In genomic region chr17:74962622-74963394, GRCh38 we compare ENCODE assay signal across 1 cellular context.
TF ChIP-seq lines count a peak whose summit lies in the region.

No MANE protein-coding gene starts in this region.

TF ChIP-seq in H1, 55 proteins besides CTCF, POLR2A, EP300 and RAD21:
- TF ChIP-seq BACH1 (IDR thresholded peaks at IDR 0.05; ENCODE audit: low read length) (no peak), EZH2 (IDR thresholded peaks at IDR 0.05; ENCODE audit: low read depth, low read length, severe bottlenecking) (no peak), RBBP5 (IDR thresholded peaks at IDR 0.05; ENCODE audit: borderline replicate concordance, low read depth, low read length) (no peak), CHD7 (IDR thresholded peaks at IDR 0.05; ENCODE audit: insufficient replicate concordance, low read length) (no peak), KDM1A (IDR thresholded peaks at IDR 0.05; ENCODE audit: borderline replicate concordance, low read length) (no peak), SP2 (IDR thresholded peaks at IDR 0.05; ENCODE audit: low read length) (no peak), KDM4A (IDR thresholded peaks at IDR 0.05; ENCODE audit: low read depth, low read length, severe bottlenecking) (no peak), RFX5 (IDR thresholded peaks at IDR 0.05; ENCODE audit: borderline replicate concordance, low read depth, low read length) (no peak), TAF7 (optimal IDR thresholded peaks at IDR 0.05; ENCODE audit: borderline replicate concordance, low read depth, low read length) (no peak), JUN (IDR thresholded peaks at IDR 0.05; ENCODE audit: low read depth, low read length) (no peak), YY1 (IDR thresholded peaks at IDR 0.05; ENCODE audit: low read depth, low read length) (no peak), CREB1 (IDR thresholded peaks at IDR 0.05) (no peak), CHD1 (IDR thresholded peaks at IDR 0.05; ENCODE audit: low read depth, low read length) (no peak), CTBP2 (IDR thresholded peaks at IDR 0.05; ENCODE audit: borderline replicate concordance, insufficient read depth, insufficient read length, low read length) (no peak)
